1 cellular context compared by ENCODE assay signal in genomic region chr2:28894470-28895188, GRCh38.
TF ChIP-seq lines count a peak whose summit lies in the region.

A gene with protein sequence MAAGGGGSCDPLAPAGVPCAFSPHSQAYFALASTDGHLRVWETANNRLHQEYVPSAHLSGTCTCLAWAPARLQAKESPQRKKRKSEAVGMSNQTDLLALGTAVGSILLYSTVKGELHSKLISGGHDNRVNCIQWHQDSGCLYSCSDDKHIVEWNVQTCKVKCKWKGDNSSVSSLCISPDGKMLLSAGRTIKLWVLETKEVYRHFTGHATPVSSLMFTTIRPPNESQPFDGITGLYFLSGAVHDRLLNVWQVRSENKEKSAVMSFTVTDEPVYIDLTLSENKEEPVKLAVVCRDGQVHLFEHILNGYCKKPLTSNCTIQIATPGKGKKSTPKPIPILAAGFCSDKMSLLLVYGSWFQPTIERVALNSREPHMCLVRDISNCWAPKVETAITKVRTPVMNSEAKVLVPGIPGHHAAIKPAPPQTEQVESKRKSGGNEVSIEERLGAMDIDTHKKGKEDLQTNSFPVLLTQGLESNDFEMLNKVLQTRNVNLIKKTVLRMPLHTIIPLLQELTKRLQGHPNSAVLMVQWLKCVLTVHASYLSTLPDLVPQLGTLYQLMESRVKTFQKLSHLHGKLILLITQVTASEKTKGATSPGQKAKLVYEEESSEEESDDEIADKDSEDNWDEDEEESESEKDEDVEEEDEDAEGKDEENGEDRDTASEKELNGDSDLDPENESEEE (plus strand): TSS chr2:28894667. CDS start chr2:28894699, 32 bp downstream.

TF ChIP-seq in K562, 482 proteins besides CTCF, POLR2A, EP300 and RAD21 (continued from another document):
- TF ChIP-seq, protein P1, sequence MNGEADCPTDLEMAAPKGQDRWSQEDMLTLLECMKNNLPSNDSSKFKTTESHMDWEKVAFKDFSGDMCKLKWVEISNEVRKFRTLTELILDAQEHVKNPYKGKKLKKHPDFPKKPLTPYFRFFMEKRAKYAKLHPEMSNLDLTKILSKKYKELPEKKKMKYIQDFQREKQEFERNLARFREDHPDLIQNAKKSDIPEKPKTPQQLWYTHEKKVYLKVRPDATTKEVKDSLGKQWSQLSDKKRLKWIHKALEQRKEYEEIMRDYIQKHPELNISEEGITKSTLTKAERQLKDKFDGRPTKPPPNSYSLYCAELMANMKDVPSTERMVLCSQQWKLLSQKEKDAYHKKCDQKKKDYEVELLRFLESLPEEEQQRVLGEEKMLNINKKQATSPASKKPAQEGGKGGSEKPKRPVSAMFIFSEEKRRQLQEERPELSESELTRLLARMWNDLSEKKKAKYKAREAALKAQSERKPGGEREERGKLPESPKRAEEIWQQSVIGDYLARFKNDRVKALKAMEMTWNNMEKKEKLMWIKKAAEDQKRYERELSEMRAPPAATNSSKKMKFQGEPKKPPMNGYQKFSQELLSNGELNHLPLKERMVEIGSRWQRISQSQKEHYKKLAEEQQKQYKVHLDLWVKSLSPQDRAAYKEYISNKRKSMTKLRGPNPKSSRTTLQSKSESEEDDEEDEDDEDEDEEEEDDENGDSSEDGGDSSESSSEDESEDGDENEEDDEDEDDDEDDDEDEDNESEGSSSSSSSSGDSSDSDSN (IDR thresholded peaks at IDR 0.05; ENCODE audit: borderline replicate concordance in 1 of 2, low read depth in 2 of 2, low read length in 2 of 2): no peak
- TF ChIP-seq ETV6 (IDR thresholded peaks at IDR 0.05; ENCODE audit: borderline replicate concordance in 1 of 2, low read depth in 2 of 2, low read length in 1 of 2) (no peak), ETV6 (CRISPR knock-in tag; IDR thresholded peaks at IDR 0.05; ENCODE audit: borderline replicate concordance) (no peak), ZNF780A (CRISPR knock-in tag; IDR thresholded peaks at IDR 0.05) (no peak), ZNF134 (CRISPR knock-in tag; conservative IDR thresholded peaks at IDR 0.05) (no peak), SMC3 (conservative IDR thresholded peaks at IDR 0.05; ENCODE audit: insufficient read depth, low read depth, low read length) (no peak), E4F1 (CRISPR knock-in tag; IDR thresholded peaks at IDR 0.05; ENCODE audit: borderline replicate concordance) (no peak), ZNF695 (CRISPR knock-in tag; IDR thresholded peaks at IDR 0.05) (no peak), ZBTB17 (CRISPR knock-in tag; IDR thresholded peaks at IDR 0.05) (no peak), ZC3H4 (CRISPR knock-in tag; IDR thresholded peaks at IDR 0.05; ENCODE audit: borderline replicate concordance) (0 out of 2 replicates have a peak, but pooled peaks have one; percentile 74), XRCC4 (IDR thresholded peaks at IDR 0.05; ENCODE audit: extremely low read depth, insufficient read depth, insufficient read length) (no peak), ZNF175 (CRISPR knock-in tag; IDR thresholded peaks at IDR 0.05; ENCODE audit: low read depth) (no peak), CBFA2T2 (conservative IDR thresholded peaks at IDR 0.05) (0 out of 2 replicates have a peak, but pooled peaks have one; percentile 8), CEBPG (CRISPR knock-in tag; IDR thresholded peaks at IDR 0.05) (no peak), CEBPG (tag; conservative IDR thresholded peaks at IDR 0.05 in 1 of 2, IDR thresholded peaks at IDR 0.05 in 1 of 2) (no peak), STAG1 (CRISPR knock-in tag; IDR thresholded peaks at IDR 0.05; ENCODE audit: borderline replicate concordance) (no peak), MXD1 (CRISPR knock-in tag; IDR thresholded peaks at IDR 0.05; ENCODE audit: borderline replicate concordance, poor library complexity, severe bottlenecking) (peak; percentile 98), ZNF668 (CRISPR knock-in tag; IDR thresholded peaks at IDR 0.05) (no peak), PHTF2 (CRISPR knock-in tag; IDR thresholded peaks at IDR 0.05) (no peak), ARID4B (CRISPR knock-in tag; IDR thresholded peaks at IDR 0.05) (peak; percentile 66; the same call in 1 of the 2 replicates), NFE2 (IDR thresholded peaks at IDR 0.05; ENCODE audit: low read depth) (no peak), VEZF1 (CRISPR knock-in tag; IDR thresholded peaks at IDR 0.05) (no peak; the same call in 1 of the 2 replicates), PYGO2 (tag; IDR thresholded peaks at IDR 0.05) (no peak), ARHGAP35 (IDR thresholded peaks at IDR 0.05; ENCODE audit: partially characterized antibody) (no peak), PHF20 (IDR thresholded peaks at IDR 0.05; ENCODE audit: partially characterized antibody) (peak; percentile 76)
- TF ChIP-seq, protein P2, sequence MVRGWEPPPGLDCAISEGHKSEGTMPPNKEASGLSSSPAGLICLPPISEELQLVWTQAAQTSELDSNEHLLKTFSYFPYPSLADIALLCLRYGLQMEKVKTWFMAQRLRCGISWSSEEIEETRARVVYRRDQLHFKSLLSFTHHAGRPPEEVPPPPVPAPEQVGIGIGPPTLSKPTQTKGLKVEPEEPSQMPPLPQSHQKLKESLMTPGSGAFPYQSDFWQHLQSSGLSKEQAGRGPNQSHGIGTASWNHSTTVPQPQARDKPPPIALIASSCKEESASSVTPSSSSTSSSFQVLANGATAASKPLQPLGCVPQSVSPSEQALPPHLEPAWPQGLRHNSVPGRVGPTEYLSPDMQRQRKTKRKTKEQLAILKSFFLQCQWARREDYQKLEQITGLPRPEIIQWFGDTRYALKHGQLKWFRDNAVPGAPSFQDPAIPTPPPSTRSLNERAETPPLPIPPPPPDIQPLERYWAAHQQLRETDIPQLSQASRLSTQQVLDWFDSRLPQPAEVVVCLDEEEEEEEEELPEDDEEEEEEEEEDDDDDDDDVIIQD (CRISPR knock-in tag; IDR thresholded peaks at IDR 0.05): no peak
- TF ChIP-seq, protein P3, sequence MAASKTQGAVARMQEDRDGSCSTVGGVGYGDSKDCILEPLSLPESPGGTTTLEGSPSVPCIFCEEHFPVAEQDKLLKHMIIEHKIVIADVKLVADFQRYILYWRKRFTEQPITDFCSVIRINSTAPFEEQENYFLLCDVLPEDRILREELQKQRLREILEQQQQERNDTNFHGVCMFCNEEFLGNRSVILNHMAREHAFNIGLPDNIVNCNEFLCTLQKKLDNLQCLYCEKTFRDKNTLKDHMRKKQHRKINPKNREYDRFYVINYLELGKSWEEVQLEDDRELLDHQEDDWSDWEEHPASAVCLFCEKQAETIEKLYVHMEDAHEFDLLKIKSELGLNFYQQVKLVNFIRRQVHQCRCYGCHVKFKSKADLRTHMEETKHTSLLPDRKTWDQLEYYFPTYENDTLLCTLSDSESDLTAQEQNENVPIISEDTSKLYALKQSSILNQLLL (CRISPR knock-in tag; IDR thresholded peaks at IDR 0.05; ENCODE audit: borderline replicate concordance): no peak
